25 cellular contexts compared by ENCODE assay signal in the genomic region with DNA sequence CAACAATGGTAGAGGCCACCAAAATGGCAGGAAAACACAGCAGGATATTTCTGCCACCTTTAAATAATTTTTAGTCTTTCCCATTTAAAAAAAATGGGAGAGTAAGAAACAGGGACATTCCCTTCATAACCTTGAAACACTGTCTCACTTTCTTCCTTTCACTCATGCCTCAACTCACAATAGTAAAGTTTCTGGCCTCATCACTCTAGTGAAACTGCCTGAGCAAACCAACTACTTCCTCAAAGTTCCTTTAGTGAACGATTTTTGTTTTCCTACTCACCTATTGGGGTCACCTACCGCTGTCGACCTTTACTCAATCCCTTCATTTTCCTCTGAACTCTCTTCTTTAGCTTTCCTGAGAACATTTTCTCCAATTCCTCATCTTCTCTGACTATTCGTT.
"Had no signal": no experiment of that assay in that cellular context is flagged by ENCODE, and none has a peak within 500 bp of the region (broad histone marks: within the 10 kb centered on the region; RNA-seq: fewer than 3 reads in every experiment).

No MANE protein-coding gene starts in this region.

- H3K36me3 ChIP-seq: cardiac muscle cell, lower lobe of right lung, neutrophil, pancreas, right atrium auricular region, spleen, thyroid gland, upper lobe of right lung had no signal

- H3K27ac Mint-ChIP-seq: activated CD4-positive, alpha-beta T cell treated with anti-CD3 and anti-CD28 coated beads, Interleukin-2, amount 10 ng/mL, durations not matched to agents 7 days and 5 days; activated naive CD8-positive, alpha-beta T cell treated with anti-CD3 and anti-CD28 coated beads, Interleukin-2, amount 10 ng/mL, durations not matched to agents 7 days and 5 days; dendritic cell treated with granulocyte-macrophage colony-stimulating factor and Interleukin-4, amounts not matched to agents 40 ng/mL and 50 ng/mL, for 4 days had no signal

- DNase-seq: activated CD4-positive, alpha-beta T cell treated with anti-CD3 and anti-CD28 coated beads, Interleukin-2, amount 10 ng/mL, durations not matched to agents 7 days and 5 days; activated gamma-delta T cell treated with Interleukin-2 at 50 U/mL for 16 hours; activated naive CD8-positive, alpha-beta T cell treated with anti-CD3 and anti-CD28 coated beads, Interleukin-2, amount 10 ng/mL, durations not matched to agents 7 days and 5 days; activated T-cell treated with anti-CD3 and anti-CD28 coated beads, Interleukin-2, amount 50 U/mL, for 1 hour; amygdala; body of pancreas; effector CD8-positive, alpha-beta T cell; foreskin keratinocyte; kidney; lower lobe of right lung; mesendoderm; naive B cell; pancreas; psoas muscle; spleen; stimulated activated CD4-positive, alpha-beta T cell treated with anti-CD3 and anti-CD28 coated beads, Interleukin-4, amount 100 ng/mL, for 1 hour; stimulated activated naive CD4-positive, alpha-beta T cell treated with Interleukin-2 at 50 U/mL for 16 hours; substantia nigra; thyroid gland; upper lobe of right lung had no signal

- ATAC-seq: body of pancreas, foreskin keratinocyte, lower lobe of right lung, pancreas, psoas muscle, SK-N-SH treated with all-trans-retinoic acid at 6 μM for 48 hours, upper lobe of right lung had no signal

- H3K9me3 ChIP-seq: body of pancreas, lower lobe of right lung, neutrophil, pancreas, psoas muscle, right atrium auricular region, spleen, thyroid gland, upper lobe of right lung had no signal

- H3K4me3 ChIP-seq: body of pancreas, cardiac muscle cell, lower lobe of right lung, pancreas, psoas muscle, right atrium auricular region, spleen, thyroid gland, upper lobe of right lung had no signal

- H3K27ac ChIP-seq: body of pancreas, cardiac muscle cell, foreskin keratinocyte, lower lobe of right lung, neutrophil, pancreas, psoas muscle, right atrium auricular region, spleen, thyroid gland, upper lobe of right lung had no signal

- H3K27me3 ChIP-seq: body of pancreas, cardiac muscle cell, foreskin keratinocyte, pancreas, right atrium auricular region, thyroid gland, upper lobe of right lung had no signal

- H3K4me3 Mint-ChIP-seq: activated CD4-positive, alpha-beta T cell treated with anti-CD3 and anti-CD28 coated beads, Interleukin-2, amount 10 ng/mL, durations not matched to agents 7 days and 5 days; activated naive CD8-positive, alpha-beta T cell treated with anti-CD3 and anti-CD28 coated beads, Interleukin-2, amount 10 ng/mL, durations not matched to agents 7 days and 5 days; dendritic cell treated with granulocyte-macrophage colony-stimulating factor and Interleukin-4, amounts not matched to agents 40 ng/mL and 50 ng/mL, for 4 days; naive B cell had no signal

- H3K4me1 ChIP-seq: body of pancreas, foreskin keratinocyte, lower lobe of right lung, pancreas, psoas muscle, spleen, thyroid gland, upper lobe of right lung had no signal

- H3K36me3 Mint-ChIP-seq: activated naive CD8-positive, alpha-beta T cell treated with anti-CD3 and anti-CD28 coated beads, Interleukin-2, amount 10 ng/mL, durations not matched to agents 7 days and 5 days; naive B cell had no signal

- H3K9me3 Mint-ChIP-seq: dendritic cell treated with granulocyte-macrophage colony-stimulating factor and Interleukin-4, amounts not matched to agents 40 ng/mL and 50 ng/mL, for 4 days; naive B cell had no signal

- H3K4me1 Mint-ChIP-seq: naive B cell had no signal
